24 cellular contexts compared by ENCODE assay signal in the genomic region with DNA sequence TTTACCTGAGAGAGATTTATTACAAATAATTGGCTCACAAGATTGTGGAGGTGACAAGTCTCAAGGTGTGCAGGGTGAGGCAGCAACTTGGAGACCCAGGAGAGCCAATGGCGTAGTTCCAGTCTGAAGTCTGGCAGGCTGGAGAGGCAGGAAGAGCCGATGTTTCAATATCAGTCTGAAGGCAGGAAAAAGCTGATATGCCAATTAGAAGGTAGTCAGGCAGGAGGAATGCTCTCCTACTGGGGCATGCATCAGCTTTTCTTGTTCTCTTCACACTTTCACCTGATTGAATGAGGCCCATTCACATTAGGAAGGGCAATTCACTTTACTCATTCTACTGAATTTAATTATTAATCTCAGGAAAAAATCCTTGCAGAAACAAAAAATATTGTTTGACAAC.
"Had no signal": no experiment of that assay in that cellular context is flagged by ENCODE, and none has a peak within 500 bp of the region (broad histone marks: within the 10 kb centered on the region; RNA-seq: fewer than 3 reads in every experiment).

No MANE protein-coding gene starts in this region.

- H3K4me2 ChIP-seq: SK-N-SH had no signal

- H3K27ac ChIP-seq: adrenal gland, breast epithelium, Peyer's patch, RWPE1, SJCRH30 had no signal

- H3K9ac ChIP-seq: SK-N-SH had no signal

- H3K27me3 ChIP-seq: adrenal gland, breast epithelium, Peyer's patch, SJCRH30 had no signal

- H3K27me3 Mint-ChIP-seq: activated B cell treated with CpG ODN at 0.5 μM for 24 hours; activated CD4-positive, alpha-beta T cell treated with anti-CD3 and anti-CD28 coated beads for 36 hours; activated CD8-positive, alpha-beta T cell treated with anti-CD3 and anti-CD28 coated beads for 36 hours; activated naive CD8-positive, alpha-beta T cell treated with anti-CD3 and anti-CD28 coated beads, Interleukin-2, amount 10 ng/mL, durations not matched to agents 7 days and 5 days; IgD-negative memory B cell had no signal

- DNase-seq: activated B cell treated with CpG ODN at 0.5 μM for 24 hours; activated CD4-positive, alpha-beta T cell treated with anti-CD3 and anti-CD28 coated beads for 36 hours; activated CD8-positive, alpha-beta memory T cell treated with anti-CD3 and anti-CD28 coated beads, Interleukin-2, amount 50 U/mL, for 48 hours; activated CD8-positive, alpha-beta T cell treated with anti-CD3 and anti-CD28 coated beads for 36 hours; activated naive CD4-positive, alpha-beta T cell treated with anti-CD3 and anti-CD28 coated beads, Interleukin-2, amount 50 U/mL, for 16 hours; activated naive CD8-positive, alpha-beta T cell treated with anti-CD3 and anti-CD28 coated beads, Interleukin-2, amount 10 ng/mL, durations not matched to agents 7 days and 5 days; activated T-cell treated with anti-CD3 and anti-CD28 coated beads, Interleukin-2, amount 50 U/mL, for 1 hour; adrenal gland; anterior cingulate cortex; caudate nucleus; KG1; NCI-H1092; NCI-H1417; NCI-H1930; NCI-H2171 treated with DMSO at 0.1 percent for 48 hours; NCI-H345; NCI-H510A treated with DMSO at 0.1 percent for 48 hours; Peyer's patch; Right ventricle myocardium superior; SJCRH30; SK-N-SH had no signal

- H3K4me1 ChIP-seq: adrenal gland, breast epithelium, Peyer's patch, SJCRH30 had no signal

- H3K4me1 Mint-ChIP-seq: activated B cell treated with CpG ODN at 0.5 μM for 24 hours; activated CD4-positive, alpha-beta T cell treated with anti-CD3 and anti-CD28 coated beads for 36 hours; activated naive CD8-positive, alpha-beta T cell treated with anti-CD3 and anti-CD28 coated beads, Interleukin-2, amount 10 ng/mL, durations not matched to agents 7 days and 5 days had no signal

- H3K4me3 ChIP-seq: adrenal gland, breast epithelium, Peyer's patch, SJCRH30 had no signal

- H3K9me3 ChIP-seq: adrenal gland, Peyer's patch, SJCRH30, SK-N-SH had no signal

- H3K27ac Mint-ChIP-seq: activated B cell treated with CpG ODN at 0.5 μM for 24 hours; activated CD4-positive, alpha-beta T cell treated with anti-CD3 and anti-CD28 coated beads for 36 hours; activated CD8-positive, alpha-beta T cell treated with anti-CD3 and anti-CD28 coated beads for 36 hours; activated naive CD8-positive, alpha-beta T cell treated with anti-CD3 and anti-CD28 coated beads, Interleukin-2, amount 10 ng/mL, durations not matched to agents 7 days and 5 days; IgD-negative memory B cell had no signal

- H3K4me3 Mint-ChIP-seq: activated B cell treated with CpG ODN at 0.5 μM for 24 hours; activated CD4-positive, alpha-beta T cell treated with anti-CD3 and anti-CD28 coated beads for 36 hours; activated CD8-positive, alpha-beta T cell treated with anti-CD3 and anti-CD28 coated beads for 36 hours; activated naive CD8-positive, alpha-beta T cell treated with anti-CD3 and anti-CD28 coated beads, Interleukin-2, amount 10 ng/mL, durations not matched to agents 7 days and 5 days; IgD-negative memory B cell had no signal

- H3K36me3 Mint-ChIP-seq: activated naive CD8-positive, alpha-beta T cell treated with anti-CD3 and anti-CD28 coated beads, Interleukin-2, amount 10 ng/mL, durations not matched to agents 7 days and 5 days; IgD-negative memory B cell had no signal

- H3K36me3 ChIP-seq: adrenal gland, breast epithelium, Peyer's patch, SJCRH30 had no signal
